Comparison of ENCODE assay signal across 13 cellular contexts in the genomic region with DNA sequence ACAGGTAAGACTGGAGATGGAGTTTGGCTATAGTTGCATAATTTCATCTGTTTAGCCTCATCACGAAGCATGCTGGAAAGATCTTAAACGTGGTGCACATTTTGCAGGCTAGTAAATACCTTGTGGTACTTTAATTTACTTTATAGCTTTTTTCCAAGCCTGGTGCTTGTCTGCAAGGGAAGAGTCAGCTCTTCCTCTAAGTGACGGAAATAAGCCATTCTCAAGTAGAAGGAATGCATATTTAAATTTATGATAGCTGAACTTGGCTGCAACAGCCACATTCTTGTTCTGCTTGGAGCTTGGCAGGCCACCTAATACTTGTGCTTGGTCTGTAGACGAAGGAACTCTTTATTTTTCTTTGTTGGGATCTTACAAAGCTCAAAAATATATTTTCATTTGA.
DNase-seq lines count a peak whose midpoint lies in the region; ATAC-seq and TF ChIP-seq lines count a peak whose summit lies in the region.
"Had no signal": no experiment of that assay in that cellular context is flagged by ENCODE, and none has a peak within 500 bp of the region (broad histone marks: within the 10 kb centered on the region; RNA-seq: fewer than 3 reads in every experiment).

No MANE protein-coding gene starts in this region.

- intact Hi-C loops in spleen (cut with DNase I; ENCODE audit: low total_unique reads): no loop called here

- H3K27me3 Mint-ChIP-seq in endothelial cell (ENCODE audit: unreplicated experiment) (no peaks in the 10 kb centered on the region), glutamatergic neuron (ENCODE audit: unreplicated experiment) (peaks cover 2% of the 10 kb centered on the region)

- DNase-seq in GM04503 (ENCODE audit: low read depth): peak; percentile 89
- DNase-seq in cardiac fibroblast (ENCODE audit: low read depth in 2 of 2): peak; percentile 56 to 87
- peak; percentile 79 for DNase-seq in iris pigment epithelial cell (ENCODE audit: low read depth)
- DNase-seq in spleen: no peak
- DNase-seq in endothelial cell (ENCODE audit: low spot score): no peak
- DNase-seq in glutamatergic neuron: no peak
- DNase-seq: COR-L47, lower lobe of right lung, NCI-H2227 treated with DMSO at 0.1 percent for 48 hours, Peyer's patch had no signal

- H3K9me3 ChIP-seq in spleen: peaks cover 0 to 3% (median 0%) of the 10 kb centered on the region in 8 donors
- H3K9me3 ChIP-seq: lower lobe of right lung, Peyer's patch had no signal

- 71 to 77% (median 74%) methylated on average over 4 of the region's 4 CpGs for WGBS in spleen, 5 donors

- H3K4me3 Mint-ChIP-seq in endothelial cell (ENCODE audit: unreplicated experiment) (no peak overlapping the region), glutamatergic neuron (ENCODE audit: unreplicated experiment) (no peak overlapping the region)

- H3K4me1 Mint-ChIP-seq in endothelial cell (ENCODE audit: unreplicated experiment) (no peaks in the 10 kb centered on the region), glutamatergic neuron (ENCODE audit: low read depth, unreplicated experiment) (no peaks in the 10 kb centered on the region)

- no peak overlapping the region for H3K27ac Mint-ChIP-seq in endothelial cell (ENCODE audit: unreplicated experiment)
- no peak overlapping the region for H3K27ac Mint-ChIP-seq in glutamatergic neuron (ENCODE audit: unreplicated experiment)

- no peaks in the 10 kb centered on the region for H3K36me3 Mint-ChIP-seq in endothelial cell (ENCODE audit: low read depth, unreplicated experiment)
- peaks cover 5% of the 10 kb centered on the region for H3K36me3 Mint-ChIP-seq in glutamatergic neuron (ENCODE audit: unreplicated experiment)

- no peak overlapping the region for H3K4me3 ChIP-seq in cardiac fibroblast (replicated peaks in 1 of 2; ENCODE audit: low read depth in 2 of 2, low read length in 2 of 2)
- H3K4me3 ChIP-seq in spleen: no peak overlapping the region
- H3K4me3 ChIP-seq: GM12878, lower lobe of right lung, Peyer's patch had no signal

- TF ChIP-seq POLR2A in spleen (IDR thresholded peaks at IDR 0.05): no peak

- no peaks in the 10 kb centered on the region for H3K9me3 Mint-ChIP-seq in endothelial cell (ENCODE audit: unreplicated experiment)
- no peaks in the 10 kb centered on the region for H3K9me3 Mint-ChIP-seq in glutamatergic neuron (ENCODE audit: unreplicated experiment)

- H3K36me3 ChIP-seq in spleen: no peaks in the 10 kb centered on the region
- H3K36me3 ChIP-seq: lower lobe of right lung, Peyer's patch had no signal

- TF ChIP-seq CTCF in cardiac fibroblast (IDR thresholded peaks at IDR 0.05; ENCODE audit: low read depth, low read length) (no peak), spleen (IDR thresholded peaks at IDR 0.05 in 8 of 11, conservative IDR thresholded peaks at IDR 0.05 in 3 of 11) (no peak), endothelial cell (IDR thresholded peaks at IDR 0.05; ENCODE audit: unreplicated experiment) (no peak), glutamatergic neuron (IDR thresholded peaks at IDR 0.05; ENCODE audit: partially characterized antibody, unreplicated experiment) (no peak)

- ATAC-seq in HG03571 (IDR thresholded peaks at IDR 0.05; ENCODE audit: unreplicated experiment) (no peak), HG03139 (IDR thresholded peaks at IDR 0.05; ENCODE audit: unreplicated experiment) (no peak)
- ATAC-seq: GM12878 had no signal

- H3K27me3 ChIP-seq in spleen (replicated peaks in 1 of 7): no peaks in the 10 kb centered on the region
- H3K27me3 ChIP-seq: Peyer's patch had no signal

- peak overlapping the region in 5 of 8 donors; percentile 11 to 53 (median 38) for H3K27ac ChIP-seq in spleen
- H3K27ac ChIP-seq: lower lobe of right lung had no signal

- H3K4me1 ChIP-seq in spleen: no peaks in the 10 kb centered on the region

Comparison
In these comparisons a context has a peak if more than half of its experiments do, and no peak if none do; other contexts are left out.
1. DNase-seq: peak in GM04503 (single experiment), cardiac fibroblast (2 of 2) and iris pigment epithelial cell (single experiment); none in spleen (single experiment), endothelial cell (single experiment) and glutamatergic neuron (single experiment).